Comparison of ENCODE assay signal across 8 cellular contexts in genomic region chr3:278300-279064, GRCh38.
DNase-seq lines count a peak whose midpoint lies in the region; ATAC-seq and TF ChIP-seq lines count a peak whose summit lies in the region.

No MANE protein-coding gene starts in this region.

- no peaks in the 10 kb centered on the region for H3K9me3 Mint-ChIP-seq in nephron progenitor cell

- no peak overlapping the region for H3K27ac Mint-ChIP-seq in nephron progenitor cell

- TF ChIP-seq EP300 in upper lobe of left lung (IDR thresholded peaks at IDR 0.05), result no peak

- H3K9me3 ChIP-seq in upper lobe of left lung (peaks cover 0 to 7% (median 0%) of the 10 kb centered on the region in 4 donors), right atrium auricular region (peaks cover 0 to 6% of the 10 kb centered on the region in 2 donors)

- H3K4me1 ChIP-seq in upper lobe of left lung (no peaks in the 10 kb centered on the region), right atrium auricular region (no peaks in the 10 kb centered on the region)

- peak; percentile 85 for ATAC-seq in GM18907 (IDR thresholded peaks at IDR 0.05; ENCODE audit: unreplicated experiment)
- ATAC-seq in HG02678 (IDR thresholded peaks at IDR 0.05; ENCODE audit: unreplicated experiment), result peak; percentile 76
- ATAC-seq in upper lobe of left lung (ENCODE audit: low FRiP score in 2 of 2), result no peak

- TF ChIP-seq CTCF in nephron progenitor cell (IDR thresholded peaks at IDR 0.05) (no peak), upper lobe of left lung (IDR thresholded peaks at IDR 0.05) (no peak), right atrium auricular region (IDR thresholded peaks at IDR 0.05) (no peak)

- H3K4me1 Mint-ChIP-seq in nephron progenitor cell, result no peaks in the 10 kb centered on the region

- peaks cover 8% of the 10 kb centered on the region for H3K27me3 Mint-ChIP-seq in nephron progenitor cell (ENCODE audit: low read depth, poor library complexity)

- H3K36me3 ChIP-seq in upper lobe of left lung (no peaks in the 10 kb centered on the region), right atrium auricular region (no peaks in the 10 kb centered on the region)

- no peak overlapping the region for H3K4me3 ChIP-seq in upper lobe of left lung
- no peak overlapping the region for H3K4me3 ChIP-seq in right atrium auricular region

- H3K27me3 ChIP-seq in upper lobe of left lung (no peaks in the 10 kb centered on the region), right atrium auricular region (no peaks in the 10 kb centered on the region)

- TF ChIP-seq POLR2A in upper lobe of left lung (IDR thresholded peaks at IDR 0.05), result no peak

- H3K27ac ChIP-seq in upper lobe of left lung (peak overlapping the region in 1 of 4 donors; percentile 48), right atrium auricular region (no peak overlapping the region)

- DNase-seq in NCI-H1694 treated with DMSO at 0.1 percent for 48 hours (lab: John Stamatoyannopoulos, UW) (peak; percentile 71), nephron progenitor cell (peak; percentile 12), upper lobe of left lung (no peak), T1000 (lab: John Stamatoyannopoulos, UW) (no peak), right atrium auricular region (ENCODE audit: low spot score) (no peak)
- no peak for DNase-seq in activated naive CD4-positive, alpha-beta T cell treated with anti-CD3 and anti-CD28 coated beads, Interleukin-2, amount 50 U/mL, for 16 hours

- 77 to 81% methylated on average over 12 of the region's 12 CpGs for WGBS in upper lobe of left lung, 2 donors

- H3K36me3 Mint-ChIP-seq in nephron progenitor cell (ENCODE audit: low read depth), result no peaks in the 10 kb centered on the region

- H3K4me3 Mint-ChIP-seq in nephron progenitor cell, result no peak overlapping the region

Comparison
In these comparisons a context has a peak if more than half of its experiments do, and no peak if none do; other contexts are left out.
1. ATAC-seq: peak in GM18907 (single experiment) and HG02678 (single experiment); none in upper lobe of left lung (0 of 2).
2. DNase-seq: peak in NCI-H1694 treated with DMSO at 0.1 percent for 48 hours (single experiment) and nephron progenitor cell (single experiment); none in upper lobe of left lung (0 of 2), T1000 (single experiment), activated naive CD4-positive, alpha-beta T cell treated with anti-CD3 and anti-CD28 coated beads, Interleukin-2, amount 50 U/mL, for 16 hours (single experiment) and right atrium auricular region (single experiment).